In genomic region chr16:11637320-11637719, GRCh38 we compare ENCODE assay signal across 15 cellular contexts. TPM values are rescaled to one million over a fixed set of nuclear protein-coding genes. Genes with fewer than 3 reads are reported as not detected.
DNase-seq lines count a peak whose midpoint lies in the region; ATAC-seq and TF ChIP-seq lines count a peak whose summit lies in the region.
"Had no signal": no experiment of that assay in that cellular context is flagged by ENCODE, and none has a peak within 500 bp of the region (broad histone marks: within the 10 kb centered on the region; RNA-seq: fewer than 3 reads in every experiment).

No MANE protein-coding gene starts in this region.

- dilution Hi-C loops in IMR-90 (cut with HindIII; ENCODE audit: low sequenced_read_pairs, unreplicated experiment), result no loop called here

- H4K8ac ChIP-seq in IMR-90 (ENCODE audit: low read depth in 2 of 2, low read length in 2 of 2), result peak overlapping the region in 1 of 2 experiments; percentile 50; a peak in 2 of 4 replicates

- H2AFZ ChIP-seq in IMR-90 (replicated peaks; ENCODE audit: low read length, poor library complexity) (peak overlapping the region; percentile 4), SK-N-SH (ENCODE audit: low read depth) (no peak overlapping the region)

- no peaks in the 10 kb centered on the region for H3K27me3 Mint-ChIP-seq in central memory CD8-positive, alpha-beta T cell
- H3K27me3 Mint-ChIP-seq in osteocyte (ENCODE audit: unreplicated experiment), result no peaks in the 10 kb centered on the region

- no peaks in the 10 kb centered on the region for H3K9me3 Mint-ChIP-seq in central memory CD8-positive, alpha-beta T cell
- H3K9me3 Mint-ChIP-seq in osteocyte (ENCODE audit: unreplicated experiment), result no peaks in the 10 kb centered on the region
- H3K9me3 Mint-ChIP-seq: CD8-positive, alpha-beta T cell had no signal

- no peaks in the 10 kb centered on the region for H3K79me2 ChIP-seq in SK-N-SH (ENCODE audit: insufficient read depth)

- TF ChIP-seq EP300 in SK-N-SH (IDR thresholded peaks at IDR 0.05; ENCODE audit: borderline replicate concordance in 1 of 2, low read depth in 1 of 2, low read length in 1 of 2), result no peak

- H3K9ac ChIP-seq in IMR-90 (ENCODE audit: low read depth, low read length) (no peak overlapping the region), SK-N-SH (no peak overlapping the region)

- WGBS in IMR-90 (ENCODE audit: extremely low coverage in 2 of 2, insufficient read length in 1 of 2), 2 experiments, result 100% methylated on average over 1 of the region's 5 CpGs; no CpG with 5 or more reads in 1 of the 2 experiments
- WGBS in SK-N-SH (ENCODE audit: low lambda C conversion rate), result 20% methylated on average over 1 of the region's 5 CpGs

- H3K23ac ChIP-seq in IMR-90 (ENCODE audit: low read depth, low read length), result no peak overlapping the region

- no peak overlapping the region for H3K4me2 ChIP-seq in IMR-90 (ENCODE audit: low read depth, low read length)
- H3K4me2 ChIP-seq in SK-N-SH, result no peak overlapping the region

- H3K4me3 Mint-ChIP-seq in central memory CD8-positive, alpha-beta T cell, result no peak overlapping the region
- H3K4me3 Mint-ChIP-seq in osteocyte (ENCODE audit: unreplicated experiment), result no peak overlapping the region
- H3K4me3 Mint-ChIP-seq: CD8-positive, alpha-beta T cell had no signal

- H3K9me1 ChIP-seq in IMR-90 (ENCODE audit: insufficient read depth, low read length), result peaks cover 12% of the 10 kb centered on the region

- peak overlapping the region; percentile 37; the same call in 1 of the 2 replicates for H4K5ac ChIP-seq in IMR-90 (ENCODE audit: low read depth, low read length)

- H2BK20ac ChIP-seq in IMR-90 (ENCODE audit: low read depth, low read length), result peak overlapping the region; percentile 35

- H3K9me3 ChIP-seq in AG04450 (ENCODE audit: control insufficient read depth, insufficient read depth, low read length) (no peaks in the 10 kb centered on the region; the same call in 1 of the 2 replicates), IMR-90 (ENCODE audit: control insufficient read depth, insufficient read depth, low read length) (no peaks in the 10 kb centered on the region), SK-N-SH (no peaks in the 10 kb centered on the region)
- H3K9me3 ChIP-seq: BE2C, HAP-1 had no signal

- H3K9me2 ChIP-seq in SK-N-SH, result no peaks in the 10 kb centered on the region

- DNase-seq in AG04450 (ENCODE audit: low read depth, low spot score) (no peak), IMR-90 (no peak), osteocyte (ENCODE audit: extremely low spot score, unreplicated experiment) (no peak), SK-N-SH (no peak), AG08395 (ENCODE audit: low spot score) (no peak)
- no peak for DNase-seq in central memory CD8-positive, alpha-beta T cell (ENCODE audit: low spot score in 2 of 2)
- DNase-seq: BE2C; CD8-positive, alpha-beta T cell; NCI-H1436 treated with DMSO at 0.1 percent for 48 hours; NCI-H446; NCI-H748 treated with DMSO at 0.1 percent for 48 hours had no signal

- no peaks in the 10 kb centered on the region; a peak in 1 of 4 replicates for H3K79me1 ChIP-seq in IMR-90 (ENCODE audit: low read depth in 1 of 2, low read length in 2 of 2)

- H4K20me1 ChIP-seq in IMR-90 (ENCODE audit: insufficient read depth, low read length) (peaks cover 3% of the 10 kb centered on the region; the same call in 1 of the 2 replicates), SK-N-SH (ENCODE audit: insufficient read depth) (no peaks in the 10 kb centered on the region)

- peaks cover 30% of the 10 kb centered on the region for H3K4me1 Mint-ChIP-seq in central memory CD8-positive, alpha-beta T cell
- H3K4me1 Mint-ChIP-seq in osteocyte (ENCODE audit: unreplicated experiment), result peaks cover 56% of the 10 kb centered on the region

- peak overlapping the region; percentile 21 for H3K27ac ChIP-seq in AG04450 (ENCODE audit: low read depth, low read length)
- no peak overlapping the region for H3K27ac ChIP-seq in IMR-90 (ENCODE audit: insufficient read depth, low read length)
- H3K27ac ChIP-seq in SK-N-SH (ENCODE audit: low read depth in 2 of 2, low read length in 1 of 2), result no peak overlapping the region

- H3K14ac ChIP-seq in IMR-90 (replicated peaks; ENCODE audit: low read depth, low read length), result no peak overlapping the region

- H3K36me3 ChIP-seq in IMR-90 (ENCODE audit: control insufficient read depth, insufficient read depth, low read length), result no peaks in the 10 kb centered on the region
- no peaks in the 10 kb centered on the region for H3K36me3 ChIP-seq in SK-N-SH (replicated peaks in 1 of 2; ENCODE audit: control insufficient read depth in 1 of 2, insufficient read depth in 2 of 2, low read length in 1 of 2)
- H3K36me3 ChIP-seq: BE2C, HAP-1 had no signal

- H3K36me3 Mint-ChIP-seq in central memory CD8-positive, alpha-beta T cell (ENCODE audit: insufficient read depth), result peaks cover 2% of the 10 kb centered on the region
- H3K36me3 Mint-ChIP-seq in osteocyte (ENCODE audit: unreplicated experiment), result no peaks in the 10 kb centered on the region
- H3K36me3 Mint-ChIP-seq: CD8-positive, alpha-beta T cell had no signal

- CTCF ChIA-PET in AG04450 (lab: Charles Lee) (interaction anchor here (0.6 kb wide), 1 partner anchor 108 kb away, joined by 7 read pairs; no protein-coding TSS in a partner anchor), IMR-90 (lab: Yijun Ruan, JAX) (no interaction called here), SK-N-SH (lab: Yijun Ruan, JAX) (interaction anchor here (1.7 to 2.3 kb wide), 3 partner anchors 230 to 241 kb away, joined by 5 to 6 read pairs (median 6); no protein-coding TSS in a partner anchor)

- TF ChIP-seq RAD21 in IMR-90 (IDR thresholded peaks at IDR 0.05; ENCODE audit: low read length), result no peak
- no peak for TF ChIP-seq RAD21 in SK-N-SH (IDR thresholded peaks at IDR 0.05; ENCODE audit: low read length)

- H3F3A ChIP-seq in SK-N-SH (replicated peaks; ENCODE audit: insufficient read depth), result peaks cover 8% of the 10 kb centered on the region

- H2BK120ac ChIP-seq in IMR-90 (ENCODE audit: low read depth, low read length), result peak overlapping the region; percentile 76

- peak overlapping the region; percentile 17 for H3K4ac ChIP-seq in IMR-90 (ENCODE audit: low read depth, low read length)

- TF ChIP-seq POLR2A in IMR-90 (IDR thresholded peaks at IDR 0.05; ENCODE audit: low read depth, low read length), result no peak

- no peak for TF ChIP-seq CTCF in AG04450 (IDR thresholded peaks at IDR 0.05; ENCODE audit: low read depth, low read length)
- TF ChIP-seq CTCF in IMR-90 (conservative IDR thresholded peaks at IDR 0.05; ENCODE audit: low read depth, low read length), result no peak
- TF ChIP-seq CTCF in osteocyte (IDR thresholded peaks at IDR 0.05), result no peak
- TF ChIP-seq CTCF in SK-N-SH (IDR thresholded peaks at IDR 0.05), result no peak

- H3K27me3 ChIP-seq in AG04450 (ENCODE audit: control insufficient read depth, insufficient read depth, low read length), result no peaks in the 10 kb centered on the region
- no peaks in the 10 kb centered on the region for H3K27me3 ChIP-seq in IMR-90 (ENCODE audit: control insufficient read depth, insufficient read depth, low read length)
- no peaks in the 10 kb centered on the region for H3K27me3 ChIP-seq in SK-N-SH (ENCODE audit: insufficient read depth)
- H3K27me3 ChIP-seq: BE2C had no signal

- H4K91ac ChIP-seq in IMR-90 (ENCODE audit: insufficient read depth, low read depth, low read length), result peak overlapping the region; percentile 35

- peak overlapping the region; percentile 66; the same call in 2 of the 3 replicates for H2BK15ac ChIP-seq in IMR-90 (ENCODE audit: low read depth, low read length)

- no peak for ATAC-seq in IMR-90 (ENCODE audit: low read depth)
- ATAC-seq in central memory CD8-positive, alpha-beta T cell (replicated peaks; ENCODE audit: extremely low read depth, poor library complexity, severe bottlenecking), result no peak
- no peak for ATAC-seq in GM21825 (IDR thresholded peaks at IDR 0.05; ENCODE audit: unreplicated experiment)
- no peak for ATAC-seq in GM21619 (IDR thresholded peaks at IDR 0.05; ENCODE audit: unreplicated experiment)
- ATAC-seq: CD8-positive, alpha-beta T cell; Panc1 had no signal

- H3K4me1 ChIP-seq in IMR-90 (ENCODE audit: control insufficient read depth, insufficient read depth, low read length), result peaks cover 29% of the 10 kb centered on the region
- peaks cover 10 to 13% of the 10 kb centered on the region in 2 experiments; a peak in 3 of 4 replicates for H3K4me1 ChIP-seq in SK-N-SH (ENCODE audit: control insufficient read depth in 1 of 2, insufficient read depth in 2 of 2, low read depth in 1 of 2, low read length in 1 of 2)
- H3K4me1 ChIP-seq: BE2C, HAP-1 had no signal

- POLR2A ChIA-PET in AG04450 (lab: Yijun Ruan, JAX) (no interaction called here), IMR-90 (lab: Charles Lee; ENCODE audit: unreplicated experiment) (no interaction called here), SK-N-SH (lab: Yijun Ruan, JAX) (interaction anchor here (0.5 kb wide), 1 partner anchor 22 kb away, joined by 5 read pairs; no protein-coding TSS in a partner anchor)

- H3K18ac ChIP-seq in IMR-90 (ENCODE audit: low read depth, low read length), result peak overlapping the region; percentile 38

- no peak overlapping the region for H2BK5ac ChIP-seq in IMR-90 (ENCODE audit: low read depth, low read length, poor library complexity, severe bottlenecking)

- in situ Hi-C loops in IMR-90 (cut with MboI; ENCODE audit: low sequenced_read_pairs), result no loop called here

- no peak overlapping the region for H2AK9ac ChIP-seq in IMR-90 (replicated peaks; ENCODE audit: low read depth, low read length, poor library complexity)

- no peak overlapping the region for H3K56ac ChIP-seq in IMR-90 (ENCODE audit: extremely low read depth, insufficient read depth, low read length)

- intact Hi-C loops in IMR-90 (cut with micrococcal nuclease), result no loop called here

- peak overlapping the region; percentile 53 for H3K27ac Mint-ChIP-seq in central memory CD8-positive, alpha-beta T cell (ENCODE audit: low read depth)
- peak overlapping the region; percentile 65 for H3K27ac Mint-ChIP-seq in osteocyte (ENCODE audit: unreplicated experiment)
- H3K27ac Mint-ChIP-seq: CD8-positive, alpha-beta T cell had no signal

- H3K4me3 ChIP-seq in AG04450 (ENCODE audit: low read depth, low read length), result no peak overlapping the region
- no peak overlapping the region for H3K4me3 ChIP-seq in IMR-90 (ENCODE audit: insufficient read depth, low read depth, low read length)
- H3K4me3 ChIP-seq in SK-N-SH (ENCODE audit: low read depth in 2 of 2, low read length in 1 of 2), result no peak overlapping the region
- H3K4me3 ChIP-seq: HAP-1 had no signal

- H2AK5ac ChIP-seq in IMR-90 (ENCODE audit: low read depth, low read length), result peak overlapping the region; percentile 93

- BruUV-seq in IMR-90 (replicated peaks; lab: Mats Ljungman, UMichigan), result no TSS peak

RNA-seq across cellular contexts. Expression of gene SNN, which starts 30.9 kb away (rescaled TPM):
- polyA plus RNA-seq in AG04450 (2011; rRNA removed), result 18.9 and 19.4 TPM in 2 replicates
- 8.4 and 9.9 TPM in 2 replicates for polyA minus RNA-seq in AG04450 (2011; rRNA and poly(A)+ RNA removed)
- 8.6 and 10.0 TPM in 2 replicates for total RNA-seq in IMR-90 (2012; rRNA removed)
- polyA plus RNA-seq in IMR-90 (2012; rRNA removed), result 11.8 and 13.0 TPM in 2 replicates
- polyA plus RNA-seq in IMR-90 (2012; cell fraction: cytosol; rRNA removed), result 9.3 and 14.5 TPM in 2 replicates
- 7.9 and 13.2 TPM in 2 replicates for polyA plus RNA-seq in IMR-90 (2012; cell fraction: nucleus; rRNA removed; ENCODE audit: low replicate concordance)
- 23.4 and 24.0 TPM in 2 replicates for total RNA-seq in osteocyte
- polyA plus RNA-seq in SK-N-SH (2012; rRNA removed), result 15.4 and 15.8 TPM in 2 replicates
- polyA plus RNA-seq in SK-N-SH (2012; cell fraction: cytosol; rRNA removed), result 12.8 and 15.4 TPM in 2 replicates
- polyA plus RNA-seq in SK-N-SH (2012; cell fraction: nucleus; rRNA removed), result 7.2 and 10.5 TPM in 2 replicates

RNA-seq across cellular contexts. Expression of gene LITAF, which starts 50.6 kb away (rescaled TPM):
- polyA plus RNA-seq in AG04450 (2011; rRNA removed) (190 and 217 TPM in 2 replicates), IMR-90 (2012; rRNA removed) (203 and 206 TPM in 2 replicates), SK-N-SH (2012; rRNA removed) (26.6 and 45.7 TPM in 2 replicates)
- 165 and 233 TPM in 2 replicates for polyA minus RNA-seq in AG04450 (2011; rRNA and poly(A)+ RNA removed)
- total RNA-seq in IMR-90 (2012; rRNA removed) (96.9 and 113 TPM in 2 replicates), osteocyte (179 and 189 TPM in 2 replicates)
- 126 and 616 TPM in 2 replicates for polyA plus RNA-seq in IMR-90 (2012; cell fraction: cytosol; rRNA removed)
- 97.8 and 160 TPM in 2 replicates for polyA plus RNA-seq in IMR-90 (2012; cell fraction: nucleus; rRNA removed; ENCODE audit: low replicate concordance)
- 30.2 and 34.1 TPM in 2 replicates for polyA plus RNA-seq in SK-N-SH (2012; cell fraction: cytosol; rRNA removed)
- 12.8 and 22.5 TPM in 2 replicates for polyA plus RNA-seq in SK-N-SH (2012; cell fraction: nucleus; rRNA removed)
